Comparison of ENCODE assay signal across 17 cellular contexts in genomic region chr19:44893704-44894103, GRCh38. TPM values are rescaled to one million over a fixed set of nuclear protein-coding genes. Genes with fewer than 3 reads are reported as not detected.
DNase-seq lines count a peak whose midpoint lies in the region; TF ChIP-seq lines count a peak whose summit lies in the region.
"Had no signal": no experiment of that assay in that cellular context is flagged by ENCODE, and none has a peak within 500 bp of the region (broad histone marks: within the 10 kb centered on the region; RNA-seq: fewer than 3 reads in every experiment).

No MANE protein-coding gene starts in this region.

- H3K9me2 ChIP-seq in Loucy (replicated peaks; ENCODE audit: low read depth, low read length): no peaks in the 10 kb centered on the region

- H3K4me3 ChIP-seq in mammary epithelial cell (replicated peaks in 1 of 3; ENCODE audit: insufficient read depth in 1 of 3, low read depth in 2 of 3, low read length in 3 of 3): no peak overlapping the region
- H3K4me3 ChIP-seq in Loucy (ENCODE audit: low read length, poor library complexity, severe bottlenecking): no peak overlapping the region
- H3K4me3 ChIP-seq in neuronal stem cell (ENCODE audit: low read length in 2 of 2): no peak overlapping the region
- H3K4me3 ChIP-seq: BLaER1, SK-N-MC had no signal

- CTCF ChIA-PET in MCF 10A (lab: Yijun Ruan, JAX): interaction anchor here (2.1 to 2.2 kb wide), 2 partner anchors 10 to 12 kb away, joined by 5 to 10 read pairs; partner anchors contain the start of gene APOE
- CTCF ChIA-PET in mammary epithelial cell (lab: Charles Lee; ENCODE audit: low non-redundant PET): no interaction called here

- peaks cover 15% of the 10 kb centered on the region for H3K36me3 ChIP-seq in mammary epithelial cell (ENCODE audit: insufficient read depth, low read length)
- H3K36me3 ChIP-seq in Loucy (ENCODE audit: insufficient read depth, low read length): peaks cover 42% of the 10 kb centered on the region; the same call in 1 of the 2 replicates
- H3K36me3 ChIP-seq in neuronal stem cell (replicated peaks in 1 of 2; ENCODE audit: control insufficient read depth in 2 of 2, insufficient read depth in 2 of 2, low read length in 2 of 2): peaks cover 46 to 66% of the 10 kb centered on the region in 2 donors

- H3K79me2 ChIP-seq in mammary epithelial cell (ENCODE audit: insufficient read depth, low read length) (peaks cover 65% of the 10 kb centered on the region), Loucy (ENCODE audit: insufficient read depth, low read length) (peaks cover 41% of the 10 kb centered on the region)

- no peak for TF ChIP-seq CTCF in MCF 10A (IDR thresholded peaks at IDR 0.05; ENCODE audit: unreplicated experiment)
- no peak for TF ChIP-seq CTCF in mammary epithelial cell (conservative IDR thresholded peaks at IDR 0.05 in 1 of 2, IDR thresholded peaks at IDR 0.05 in 1 of 2; ENCODE audit: extremely low read depth in 1 of 2, insufficient read depth in 1 of 2, low read depth in 1 of 2, low read length in 2 of 2)
- TF ChIP-seq CTCF in Loucy (conservative IDR thresholded peaks at IDR 0.05; ENCODE audit: low read length): no peak

- in situ Hi-C loops in mammary epithelial cell (cut with MboI; ENCODE audit: low sequenced_read_pairs in 2 of 2): no loop called here

- no peaks in the 10 kb centered on the region for H3F3A ChIP-seq in Loucy (ENCODE audit: low read depth)

- no peak overlapping the region for H2BK5ac ChIP-seq in neuronal stem cell (ENCODE audit: low read length)

- peak overlapping the region; percentile 57 for H4K8ac ChIP-seq in neuronal stem cell (ENCODE audit: low read depth, low read length)

- H2BK120ac ChIP-seq in neuronal stem cell (ENCODE audit: low read depth, low read length): no peak overlapping the region

- no peak overlapping the region for H2BK15ac ChIP-seq in neuronal stem cell (ENCODE audit: low read length)

- intact Hi-C loops in MCF 10A (cut with micrococcal nuclease): no loop called here
- intact Hi-C loops in mammary epithelial cell (cut with micrococcal nuclease): loop anchor here (5.0 to 10.0 kb wide), 2 partner anchors 89 to 121 kb away; partner anchors contain the start of gene BCAM

- no peak overlapping the region for H3K27ac ChIP-seq in mammary epithelial cell (ENCODE audit: insufficient read depth, low read depth, low read length)
- no peak overlapping the region for H3K27ac ChIP-seq in neuronal stem cell (replicated peaks; ENCODE audit: low read length)
- H3K27ac ChIP-seq: BLaER1, SK-N-MC had no signal

- H4K20me1 ChIP-seq in mammary epithelial cell (ENCODE audit: insufficient read depth, low read length): no peaks in the 10 kb centered on the region
- peaks cover 15% of the 10 kb centered on the region for H4K20me1 ChIP-seq in Loucy (ENCODE audit: insufficient read depth, low read length, poor library complexity, severe bottlenecking)

- H3K36me3 Mint-ChIP-seq in MCF 10A (ENCODE audit: insufficient read depth, unreplicated experiment): peaks cover 63% of the 10 kb centered on the region

- H2BK12ac ChIP-seq in neuronal stem cell (ENCODE audit: low read length): no peak overlapping the region

- H3K9ac ChIP-seq in mammary epithelial cell (ENCODE audit: insufficient read depth, low read length) (no peak overlapping the region), Loucy (ENCODE audit: low read depth, low read length, poor library complexity, severe bottlenecking) (no peak overlapping the region), neuronal stem cell (ENCODE audit: low read depth, low read length, poor library complexity) (peak overlapping the region; percentile 39)

- no peak overlapping the region for H2AK5ac ChIP-seq in neuronal stem cell (ENCODE audit: low read depth, low read length)

- H3K4me1 Mint-ChIP-seq in MCF 10A (ENCODE audit: insufficient read depth, unreplicated experiment): peaks cover 25% of the 10 kb centered on the region

- H3K4ac ChIP-seq in neuronal stem cell (ENCODE audit: low read length): no peak overlapping the region

- DNase-seq in MCF 10A (ENCODE audit: unreplicated experiment) (no peak), mammary epithelial cell (no peak), neuronal stem cell (ENCODE audit: low spot score) (no peak), dedifferentiated amniotic fluid mesenchymal stem cell (ENCODE audit: extremely low spot score) (no peak)
- DNase-seq: CD8-positive, alpha-beta T cell; GOT3; NCI-H1105 treated with DMSO at 0.1 percent for 48 hours; NCI-H1694; NCI-H2081 treated with DMSO at 0.1 percent for 48 hours; NK-92 treated with Interleukin-12 subunit alpha and Interleukin-12 subunit beta, amount 100 ng/mL, for 24 hours; SHP77 had no signal

- no peak overlapping the region for H3K23ac ChIP-seq in neuronal stem cell (ENCODE audit: low read depth, low read length, poor library complexity)

- no peak overlapping the region for H3K4me2 ChIP-seq in mammary epithelial cell (ENCODE audit: insufficient read depth, low read depth, low read length)
- peak overlapping the region; percentile 100 for H3K4me2 ChIP-seq in Loucy (ENCODE audit: low read depth, low read length, poor library complexity, severe bottlenecking)
- H3K4me2 ChIP-seq in neuronal stem cell (ENCODE audit: insufficient read depth, low read length, poor library complexity, severe bottlenecking): no peak overlapping the region

- peak overlapping the region; percentile 74 for H3K4me3 Mint-ChIP-seq in MCF 10A (ENCODE audit: unreplicated experiment)

- no peaks in the 10 kb centered on the region for H3K27me3 ChIP-seq in mammary epithelial cell (ENCODE audit: insufficient read depth, low read length)
- no peaks in the 10 kb centered on the region for H3K27me3 ChIP-seq in Loucy (ENCODE audit: insufficient read depth, low read length, poor library complexity, severe bottlenecking)
- no peaks in the 10 kb centered on the region for H3K27me3 ChIP-seq in neuronal stem cell (ENCODE audit: control insufficient read depth in 3 of 3, insufficient read depth in 3 of 3, low read depth in 1 of 3, low read length in 3 of 3)
- H3K27me3 ChIP-seq: BLaER1 had no signal

- no peaks in the 10 kb centered on the region for H3K27me3 Mint-ChIP-seq in MCF 10A (ENCODE audit: insufficient read depth, unreplicated experiment)

- POLR2A ChIA-PET in MCF 10A (lab: Yijun Ruan, JAX): no interaction called here

- dilution Hi-C loops in mammary epithelial cell (cut with HindIII; ENCODE audit: low sequenced_read_pairs): no loop called here

- no peak overlapping the region for H3K27ac Mint-ChIP-seq in MCF 10A (ENCODE audit: low read depth, unreplicated experiment)

- no peak overlapping the region for H3K18ac ChIP-seq in neuronal stem cell (ENCODE audit: low read length)

- H4K91ac ChIP-seq in neuronal stem cell (ENCODE audit: low read depth, low read length, poor library complexity): peak overlapping the region; percentile 48

- H3K9me3 Mint-ChIP-seq in MCF 10A (ENCODE audit: unreplicated experiment): no peaks in the 10 kb centered on the region
- H3K9me3 Mint-ChIP-seq: CD8-positive, alpha-beta T cell had no signal

- BruUV-seq in MCF 10A (replicated peaks; lab: Mats Ljungman, UMichigan) (no TSS peak), mammary epithelial cell (replicated peaks; lab: Mats Ljungman, UMichigan) (no TSS peak)

- 84% methylated on average over 13 of the region's 16 CpGs for WGBS in mammary epithelial cell (ENCODE audit: low coverage, missing lambda C conversion rate)
- no CpG with 5 or more reads among the region's 16 CpGs for WGBS in neuronal stem cell (ENCODE audit: extremely low coverage in 2 of 2, insufficient read length in 2 of 2, insufficient replicate concordance in 1 of 2), 2 donors

- no peak overlapping the region for H3K14ac ChIP-seq in neuronal stem cell (ENCODE audit: low read length)

- H3K4me1 ChIP-seq in mammary epithelial cell (ENCODE audit: insufficient read depth, low read length): peaks cover 16% of the 10 kb centered on the region
- peaks cover 24% of the 10 kb centered on the region for H3K4me1 ChIP-seq in Loucy (ENCODE audit: insufficient read depth, low read length, poor library complexity, severe bottlenecking)
- H3K4me1 ChIP-seq in neuronal stem cell (ENCODE audit: control insufficient read depth in 2 of 2, insufficient read depth in 1 of 2, low read depth in 1 of 2, low read length in 2 of 2): peaks cover 11 to 12% of the 10 kb centered on the region in 2 donors

- no peaks in the 10 kb centered on the region for H3K9me3 ChIP-seq in mammary epithelial cell (replicated peaks; ENCODE audit: insufficient read depth, low read length)
- no peaks in the 10 kb centered on the region for H3K9me3 ChIP-seq in Loucy (ENCODE audit: insufficient read depth, low read depth, low read length)
- peaks cover 0 to 2% of the 10 kb centered on the region in 2 donors for H3K9me3 ChIP-seq in neuronal stem cell (replicated peaks in 1 of 2; ENCODE audit: control insufficient read depth in 2 of 2, insufficient read depth in 1 of 2, low read depth in 1 of 2, low read length in 2 of 2)
- H3K9me3 ChIP-seq: BLaER1 had no signal

- H2AFZ ChIP-seq in mammary epithelial cell (ENCODE audit: low read depth, low read length) (no peak overlapping the region), Loucy (ENCODE audit: low read length) (no peak overlapping the region), neuronal stem cell (ENCODE audit: low read length) (no peak overlapping the region)

- peaks cover 18% of the 10 kb centered on the region for H3K79me1 ChIP-seq in neuronal stem cell (ENCODE audit: low read depth, low read length)

RNA-seq across cellular contexts. Expression of gene TOMM40, which starts 2.6 kb away (rescaled TPM):
- total RNA-seq in MCF 10A (2022) (69.7 and 114 TPM in 2 replicates), mammary epithelial cell (100 to 1,000 TPM in 1 of 2 donors, 10 to 100 TPM in 1; 51.3 to 110 TPM)
- polyA plus RNA-seq in mammary epithelial cell: 132 TPM
- polyA minus RNA-seq in mammary epithelial cell: 66.3 TPM
- 49.4 TPM for polyA plus RNA-seq in neuronal stem cell (2013, experiment 1 of 2)
- polyA plus RNA-seq in neuronal stem cell (2013, experiment 2 of 2): 49.5 TPM

RNA-seq across cellular contexts. Expression of gene APOE, which starts 11.9 kb away (rescaled TPM):
- total RNA-seq in MCF 10A (2022) (3.3 and 7.0 TPM in 2 replicates), mammary epithelial cell (100 to 1,000 TPM in 1 of 2 donors, 10 to 100 TPM in 1; 11.9 to 202 TPM)
- 19.9 TPM for polyA plus RNA-seq in mammary epithelial cell
- polyA minus RNA-seq in mammary epithelial cell: 1.4 TPM
- polyA plus RNA-seq in neuronal stem cell (2013, experiment 1 of 2): 121 TPM
- 119 TPM for polyA plus RNA-seq in neuronal stem cell (2013, experiment 2 of 2)

RNA-seq across cellular contexts. Expression of gene APOC1, which starts 20.7 kb away (rescaled TPM):
- total RNA-seq in MCF 10A (2022) (1.1 and 2.7 TPM in 2 replicates), mammary epithelial cell (10 to 100 TPM in 1 of 2 donors, 1 to 10 TPM in 1; 1.0 to 13.6 TPM)
- polyA plus RNA-seq in mammary epithelial cell: 11.9 TPM
- 7.6 TPM for polyA minus RNA-seq in mammary epithelial cell
- polyA plus RNA-seq in neuronal stem cell (2013, experiment 1 of 2): 128 TPM
- polyA plus RNA-seq in neuronal stem cell (2013, experiment 2 of 2): 116 TPM
- total RNA-seq: CD8-positive, alpha-beta T cell had no signal

RNA-seq across cellular contexts. Expression of gene NECTIN2, which starts 47.6 kb away (rescaled TPM):
- total RNA-seq in MCF 10A (2022) (46.5 and 56.7 TPM in 2 replicates), mammary epithelial cell (10 to 100 TPM; 51.0 to 74.5 TPM)
- polyA plus RNA-seq in mammary epithelial cell: 48.6 TPM
- 66.6 TPM for polyA minus RNA-seq in mammary epithelial cell
- polyA plus RNA-seq in neuronal stem cell (2013, experiment 1 of 2): 210 TPM
- polyA plus RNA-seq in neuronal stem cell (2013, experiment 2 of 2): 208 TPM
- total RNA-seq: OCI-LY7 had no signal

RNA-seq across cellular contexts. Expression of gene APOC4, which starts 48.3 kb away (rescaled TPM):
- not detected in 2 replicates for total RNA-seq in MCF 10A (2022)
- not detected for total RNA-seq in mammary epithelial cell
- not detected for polyA plus RNA-seq in mammary epithelial cell
- not detected for polyA minus RNA-seq in mammary epithelial cell
- polyA plus RNA-seq in neuronal stem cell (2013, experiment 1 of 2): not detected
- not detected for polyA plus RNA-seq in neuronal stem cell (2013, experiment 2 of 2)
- total RNA-seq: A673; CD8-positive, alpha-beta T cell; NCI-H460; OCI-LY7 had no signal
